12 cellular contexts compared by ENCODE assay signal in genomic region chr11:57764527-57764926, GRCh38. TPM values are rescaled to one million over a fixed set of nuclear protein-coding genes. Genes with fewer than 3 reads are reported as not detected.
DNase-seq lines count a peak whose midpoint lies in the region; ATAC-seq, FAIRE-seq and TF ChIP-seq lines count a peak whose summit lies in the region.
"Had no signal": no experiment of that assay in that cellular context is flagged by ENCODE, and none has a peak within 500 bp of the region (broad histone marks: within the 10 kb centered on the region; RNA-seq: fewer than 3 reads in every experiment).

No MANE protein-coding gene starts in this region.

- H3K4me3 ChIP-seq in GM12878, result peak overlapping the region; percentile 70
- peak overlapping the region; percentile 80; the same call in 1 of the 2 replicates for H3K4me3 ChIP-seq in iPS-18c (ENCODE audit: insufficient read depth, low read depth, low read length)
- H3K4me3 ChIP-seq in sigmoid colon, result peak overlapping the region; percentile 58 to 63 (median 60)

- SMC1A ChIA-PET in GM12878 (lab: Charles Lee; ENCODE audit: uncharacterized antibody, unreplicated experiment), result interaction anchor here (0.6 to 11.4 kb wide), 11 partner anchors 9 to 744 kb away, joined by 3 to 197 read pairs (median 3); partner anchors contain the start of genes BTBD18 and SELENOH

- H4K20me1 ChIP-seq in GM12878 (ENCODE audit: control insufficient read depth, insufficient read depth), result no peaks in the 10 kb centered on the region

- H3K27me3 Mint-ChIP-seq in stimulated activated naive B cell treated with anti-CD40 and anti-IgM and Interleukin-4, amounts not matched to agents 10 μg/mL and 1 μg/mL and 100 μg/mL, for 72 hours, result no peaks in the 10 kb centered on the region
- no peaks in the 10 kb centered on the region for H3K27me3 Mint-ChIP-seq in naive thymus-derived CD8-positive, alpha-beta T cell

- TF ChIP-seq POLR2A in GM12878 (IDR thresholded peaks at IDR 0.05; ENCODE audit: low read depth, low read length), result no peak
- TF ChIP-seq POLR2A in sigmoid colon (IDR thresholded peaks at IDR 0.05), result no peak

- H3K9ac ChIP-seq in ES-I3 (ENCODE audit: low read depth, low read length) (peak overlapping the region; percentile 99; the same call in 1 of the 2 replicates), GM12878 (ENCODE audit: control insufficient read depth, insufficient read depth, low read length) (peak overlapping the region; percentile 98)

- no peak for TF ChIP-seq RAD21 in GM12878 (IDR thresholded peaks at IDR 0.05; ENCODE audit: insufficient read depth, low read depth, low read length)

- H3K36me3 ChIP-seq in ES-I3 (ENCODE audit: insufficient read depth, low read length), result no peaks in the 10 kb centered on the region
- H3K36me3 ChIP-seq in GM12878 (ENCODE audit: control insufficient read depth in 2 of 2, insufficient read depth in 2 of 2, low read length in 1 of 2), result peaks cover 0 to 3% of the 10 kb centered on the region in 2 experiments; a peak in 1 of 4 replicates
- H3K36me3 ChIP-seq in sigmoid colon, result no peaks in the 10 kb centered on the region

- CTCF ChIA-PET in GM12878 (lab: Yijun Ruan, JAX), result interaction anchor here (0.9 to 10.1 kb wide), 12 partner anchors 9 to 1275 kb away, joined by 3 to 169 read pairs (median 8); partner anchors contain the start of genes BTBD18 and SELENOH

- H3K9me3 Mint-ChIP-seq in stimulated activated naive B cell treated with anti-CD40 and anti-IgM and Interleukin-4, amounts not matched to agents 10 μg/mL and 1 μg/mL and 100 μg/mL, for 72 hours, result no peaks in the 10 kb centered on the region
- no peaks in the 10 kb centered on the region for H3K9me3 Mint-ChIP-seq in naive thymus-derived CD8-positive, alpha-beta T cell

- 0 out of 2 replicates have a peak overlapping the region, but pooled peaks have one; percentile 18 for H3K27ac ChIP-seq in GM12878 (ENCODE audit: control insufficient read depth, insufficient read depth)
- H3K27ac ChIP-seq in sigmoid colon, result peak overlapping the region; percentile 87 to 94 (median 90)

- RAD21 ChIA-PET in GM12878 (lab: Charles Lee; ENCODE audit: unreplicated experiment), result interaction anchor here (0.6 to 12.9 kb wide), 9 partner anchors 8 to 196 kb away, joined by 3 to 141 read pairs (median 8); partner anchors contain the start of gene BTBD18

- H3K4me1 ChIP-seq in ES-I3 (ENCODE audit: insufficient read depth, low read length) (no peaks in the 10 kb centered on the region), GM12878 (ENCODE audit: control insufficient read depth, insufficient read depth, low read length) (no peaks in the 10 kb centered on the region), sigmoid colon (peaks cover 0 to 56% (median 50%) of the 10 kb centered on the region in 4 donors)

- POLR2A ChIA-PET in GM12878 (lab: Charles Lee), result interaction anchor here (0.6 to 9.4 kb wide), 11 partner anchors 12 to 89 kb away, joined by 3 to 110 read pairs (median 6); partner anchors contain the start of genes MED19, SELENOH and TMX2
- POLR2A ChIA-PET in naive thymus-derived CD8-positive, alpha-beta T cell (lab: Charles Lee), result no interaction called here

- H3K36me3 Mint-ChIP-seq in stimulated activated naive B cell treated with anti-CD40 and anti-IgM and Interleukin-4, amounts not matched to agents 10 μg/mL and 1 μg/mL and 100 μg/mL, for 72 hours, result peaks cover 20 to 43% of the 10 kb centered on the region in 2 donors
- H3K36me3 Mint-ChIP-seq in naive thymus-derived CD8-positive, alpha-beta T cell, result peaks cover 0 to 10% (median 2%) of the 10 kb centered on the region in 3 donors

- FAIRE-seq in GM12878 (lab: Jason Lieb, UNC), result no peak

- peak; percentile 24; the same call in 2 of the 3 replicates for ATAC-seq in GM12878
- no peak for ATAC-seq in stimulated activated naive B cell treated with anti-CD40 and anti-IgM and Interleukin-4, amounts not matched to agents 10 μg/mL and 1 μg/mL and 100 μg/mL, for 72 hours (replicated peaks)
- no peak for ATAC-seq in naive thymus-derived CD8-positive, alpha-beta T cell
- ATAC-seq: activated CD4-positive, CD25-positive, alpha-beta regulatory T cell treated with anti-CD3 and anti-CD28 coated beads, Interleukin-2, amount 50 U/mL, for 24 hours had no signal

- H3K27me3 ChIP-seq in GM12878 (replicated peaks in 1 of 2; ENCODE audit: control insufficient read depth in 2 of 2, insufficient read depth in 2 of 2, low read length in 1 of 2), result no peaks in the 10 kb centered on the region
- H3K27me3 ChIP-seq in sigmoid colon, result no peaks in the 10 kb centered on the region

- no peak for TF ChIP-seq EP300 in GM12878 (IDR thresholded peaks at IDR 0.05; ENCODE audit: borderline replicate concordance in 1 of 2, control insufficient read depth in 1 of 2, low read depth in 2 of 2, low read length in 2 of 2)
- TF ChIP-seq EP300 in sigmoid colon (IDR thresholded peaks at IDR 0.05), result no peak

- peaks cover 27 to 43% of the 10 kb centered on the region in 2 donors for H3K4me1 Mint-ChIP-seq in stimulated activated naive B cell treated with anti-CD40 and anti-IgM and Interleukin-4, amounts not matched to agents 10 μg/mL and 1 μg/mL and 100 μg/mL, for 72 hours
- peaks cover 11 to 32% (median 27%) of the 10 kb centered on the region in 4 donors for H3K4me1 Mint-ChIP-seq in naive thymus-derived CD8-positive, alpha-beta T cell

- in situ Hi-C loops in GM12878 (cut with MboI), result no loop called here

- BruUV-seq in GM12878 (replicated peaks; lab: Mats Ljungman, UMichigan), result no TSS peak

- peak overlapping the region; percentile 86 for H3K4me2 ChIP-seq in GM12878 (ENCODE audit: control insufficient read depth, insufficient read depth)

- 27% methylated on average over 2 of the region's 2 CpGs for WGBS in GM12878 (ENCODE audit: insufficient coverage, insufficient replicate concordance, low lambda C conversion rate, missing lambda C conversion rate)
- WGBS in sigmoid colon, 2 donors, result 7 to 45% methylated on average over 2 of the region's 2 CpGs

- peak overlapping the region in 1 of 2 donors; percentile 25 for H3K4me3 Mint-ChIP-seq in stimulated activated naive B cell treated with anti-CD40 and anti-IgM and Interleukin-4, amounts not matched to agents 10 μg/mL and 1 μg/mL and 100 μg/mL, for 72 hours
- H3K4me3 Mint-ChIP-seq in naive thymus-derived CD8-positive, alpha-beta T cell, result no peak overlapping the region

- TF ChIP-seq CTCF in GM12878 (IDR thresholded peaks at IDR 0.05 in 2 of 3, conservative IDR thresholded peaks at IDR 0.05 in 1 of 3; ENCODE audit: control insufficient read depth in 2 of 3, extremely low read depth in 1 of 3, insufficient read depth in 1 of 3, low read depth in 3 of 3, low read length in 3 of 3) (no peak), sigmoid colon (IDR thresholded peaks at IDR 0.05) (no peak)

- H3K79me2 ChIP-seq in GM12878 (ENCODE audit: control insufficient read depth, insufficient read depth, low read length), result peaks cover 73% of the 10 kb centered on the region

- intact Hi-C loops in GM12878 (cut with micrococcal nuclease; ENCODE audit: unreplicated experiment) (no loop called here), sigmoid colon (cut with DNase I) (loop anchor here (5.0 kb wide), 2 partner anchors 52 to 97 kb away; partner anchors contain the start of genes MED19, TMX2 and ZDHHC5)

- H3K9me3 ChIP-seq in ES-I3 (ENCODE audit: control insufficient read depth, insufficient read depth, low read length) (no peaks in the 10 kb centered on the region), GM12878 (replicated peaks; ENCODE audit: control insufficient read depth, insufficient read depth, low read length) (no peaks in the 10 kb centered on the region), iPS-18c (ENCODE audit: control insufficient read depth, insufficient read depth, low read length) (peaks cover 2% of the 10 kb centered on the region), sigmoid colon (no peaks in the 10 kb centered on the region)

- H2AFZ ChIP-seq in GM12878 (ENCODE audit: control insufficient read depth, low read depth, low read length), result no peak overlapping the region

- no peak for DNase-seq in GM12878 (ENCODE audit: low read depth, low spot score)
- no peak for DNase-seq in sigmoid colon
- DNase-seq in stimulated activated naive B cell treated with anti-CD40 and anti-IgM and Interleukin-4, amounts not matched to agents 10 μg/mL and 1 μg/mL and 100 μg/mL, for 72 hours, result no peak
- no peak for DNase-seq in naive thymus-derived CD8-positive, alpha-beta T cell
- DNase-seq in stimulated activated CD4-positive, alpha-beta T cell treated with anti-CD3 and anti-CD28 coated beads, Interleukin-2, amount 100 ng/mL, for 24 hours, result no peak
- DNase-seq in foreskin melanocyte, result no peak
- DNase-seq: NCI-H226 had no signal

- no peak overlapping the region for H3K27ac Mint-ChIP-seq in stimulated activated naive B cell treated with anti-CD40 and anti-IgM and Interleukin-4, amounts not matched to agents 10 μg/mL and 1 μg/mL and 100 μg/mL, for 72 hours
- H3K27ac Mint-ChIP-seq in naive thymus-derived CD8-positive, alpha-beta T cell, result no peak overlapping the region

RNA-seq across cellular contexts. Expression of gene CTNND1, which starts 2.9 kb away (rescaled TPM):
- total RNA-seq in GM12878 (2013; cell fraction: nucleolus; rRNA removed), result 258 and 263 TPM in 2 replicates
- total RNA-seq in GM12878 (2014; rRNA removed) (30.2 and 32.1 TPM in 2 replicates), GM12878 (2014; rRNA removed; fragmentation: Illumina TruSeq; extraction: Trizol) (30.2 and 30.4 TPM in 2 replicates), GM12878 (2021) (43.5 and 44.2 TPM in 2 replicates), sigmoid colon (100 to 1,000 TPM in 1 of 4 donors, 10 to 100 TPM in 3; 66.0 to 102 (median 86.9) TPM)
- polyA plus RNA-seq in GM12878 (2011; ENCODE audit: low read depth), result 13.8 TPM
- polyA plus RNA-seq in GM12878 (2011; rRNA removed) (70.0 and 72.9 TPM in 2 replicates), GM12878 (2014; fragmentation: Illumina TruSeq; extraction: Trizol) (35.4 and 43.1 TPM in 2 replicates), GM12878 (2014; fragmentation: Nextera tagmentation; extraction: Ambion mirVana) (1 to 10 TPM; 4.7 to 6.5 TPM), GM12878 (2014; rRNA removed) (25.8 and 27.7 TPM in 2 replicates), GM12878 (2016; fragmentation: Nextera tagmentation; extraction: Ambion mirVana) (10 to 100 TPM; 29.5 to 29.8 TPM), sigmoid colon (100 to 1,000 TPM in 1 of 3 donors, 10 to 100 TPM in 2; 84.7 to 132 (median 99.9) TPM)
- polyA plus RNA-seq in GM12878 (2011; cell fraction: cytosol; rRNA removed), result 46.2 and 50.4 TPM in 2 replicates
- 110 and 114 TPM in 2 replicates for polyA plus RNA-seq in GM12878 (2011; cell fraction: nucleus; rRNA removed)
- 19.6 and 26.5 TPM in 2 replicates for polyA plus RNA-seq in GM12878 (2012)
- 120 and 124 TPM in 2 replicates for polyA minus RNA-seq in GM12878 (2011; rRNA and poly(A)+ RNA removed)
- 55.7 and 58.4 TPM in 2 replicates for polyA minus RNA-seq in GM12878 (2011; cell fraction: cytosol; rRNA and poly(A)+ RNA removed)
- polyA minus RNA-seq in GM12878 (2011; cell fraction: nucleus; rRNA and poly(A)+ RNA removed), result 50.4 and 61.5 TPM in 2 replicates
- 10 to 100 TPM; 17.4 to 19.1 TPM for total RNA-seq in naive thymus-derived CD8-positive, alpha-beta T cell
- 1 to 10 TPM; 1.3 to 1.5 (median 1.5) TPM for polyA plus RNA-seq in naive thymus-derived CD8-positive, alpha-beta T cell

RNA-seq across cellular contexts. Expression of gene BTBD18, which starts 12.9 kb away (rescaled TPM):
- total RNA-seq in GM12878 (2013; cell fraction: nucleolus; rRNA removed), result not detected in 2 replicates
- total RNA-seq in GM12878 (2014; rRNA removed) (0.05 TPM in 1 of 2 replicates, not detected in the other), GM12878 (2014; rRNA removed; fragmentation: Illumina TruSeq; extraction: Trizol) (not detected in 2 replicates), GM12878 (2021) (not detected in 2 replicates), sigmoid colon (not detected)
- polyA plus RNA-seq in GM12878 (2011; ENCODE audit: low read depth), result 0.16 TPM
- polyA plus RNA-seq in GM12878 (2011; rRNA removed) (not detected in 2 replicates), GM12878 (2014; fragmentation: Illumina TruSeq; extraction: Trizol) (not detected in 2 replicates), GM12878 (2014; fragmentation: Nextera tagmentation; extraction: Ambion mirVana) (under 1 TPM; 0.05 to 0.11 TPM), GM12878 (2014; rRNA removed) (not detected in 2 replicates), GM12878 (2016; fragmentation: Nextera tagmentation; extraction: Ambion mirVana) (under 1 TPM; 0.28 to 0.58 TPM), sigmoid colon (under 1 TPM in 1 of 3 donors, not detected in 2; 0.03 TPM)
- polyA plus RNA-seq in GM12878 (2011; cell fraction: cytosol; rRNA removed), result not detected in 2 replicates
- polyA plus RNA-seq in GM12878 (2011; cell fraction: nucleus; rRNA removed), result not detected in 2 replicates
- polyA plus RNA-seq in GM12878 (2012), result 0.21 and 0.26 TPM in 2 replicates
- not detected in 2 replicates for polyA minus RNA-seq in GM12878 (2011; rRNA and poly(A)+ RNA removed)
- polyA minus RNA-seq in GM12878 (2011; cell fraction: cytosol; rRNA and poly(A)+ RNA removed), result not detected in 2 replicates
- polyA minus RNA-seq in GM12878 (2011; cell fraction: nucleus; rRNA and poly(A)+ RNA removed), result not detected in 2 replicates
- under 1 TPM; 0.18 to 0.30 TPM for total RNA-seq in naive thymus-derived CD8-positive, alpha-beta T cell
- under 1 TPM; 0.25 to 0.76 (median 0.27) TPM for polyA plus RNA-seq in naive thymus-derived CD8-positive, alpha-beta T cell
- total RNA-seq: mesenteric fat pad had no signal
- polyA plus RNA-seq: adipose tissue had no signal

RNA-seq across cellular contexts. Expression of gene SELENOH, which starts 23.2 kb away (rescaled TPM):
- 79.2 and 86.8 TPM in 2 replicates for total RNA-seq in GM12878 (2013; cell fraction: nucleolus; rRNA removed)
- total RNA-seq in GM12878 (2014; rRNA removed), result 223 and 232 TPM in 2 replicates
- 74.4 and 86.2 TPM in 2 replicates for total RNA-seq in GM12878 (2014; rRNA removed; fragmentation: Illumina TruSeq; extraction: Trizol)
- 261 and 269 TPM in 2 replicates for total RNA-seq in GM12878 (2021)
- polyA plus RNA-seq in GM12878 (2011; ENCODE audit: low read depth), result 158 TPM
- 169 and 210 TPM in 2 replicates for polyA plus RNA-seq in GM12878 (2011; rRNA removed)
- 235 and 244 TPM in 2 replicates for polyA plus RNA-seq in GM12878 (2011; cell fraction: cytosol; rRNA removed)
- 123 and 124 TPM in 2 replicates for polyA plus RNA-seq in GM12878 (2011; cell fraction: nucleus; rRNA removed)
- polyA plus RNA-seq in GM12878 (2012), result 179 and 212 TPM in 2 replicates
- polyA plus RNA-seq in GM12878 (2014; fragmentation: Illumina TruSeq; extraction: Trizol), result 25.7 and 39.3 TPM in 2 replicates
- polyA plus RNA-seq in GM12878 (2014; fragmentation: Nextera tagmentation; extraction: Ambion mirVana), result 100 to 1,000 TPM in 1 of 2 experiments, 10 to 100 TPM in 1; 20.3 to 101 TPM
- 277 and 283 TPM in 2 replicates for polyA plus RNA-seq in GM12878 (2014; rRNA removed)
- 100 to 1,000 TPM; 454 to 458 TPM for polyA plus RNA-seq in GM12878 (2016; fragmentation: Nextera tagmentation; extraction: Ambion mirVana)
- 33.4 and 40.6 TPM in 2 replicates for polyA minus RNA-seq in GM12878 (2011; rRNA and poly(A)+ RNA removed)
- polyA minus RNA-seq in GM12878 (2011; cell fraction: cytosol; rRNA and poly(A)+ RNA removed), result 27.4 and 31.6 TPM in 2 replicates
- 45.9 and 63.9 TPM in 2 replicates for polyA minus RNA-seq in GM12878 (2011; cell fraction: nucleus; rRNA and poly(A)+ RNA removed)
- total RNA-seq in sigmoid colon, result 100 to 1,000 TPM; 130 to 188 (median 132) TPM
- 100 to 1,000 TPM; 149 to 180 (median 156) TPM for polyA plus RNA-seq in sigmoid colon
- total RNA-seq in naive thymus-derived CD8-positive, alpha-beta T cell, result 100 to 1,000 TPM; 142 to 146 TPM
- polyA plus RNA-seq in naive thymus-derived CD8-positive, alpha-beta T cell, result 100 to 1,000 TPM; 294 to 419 (median 342) TPM

RNA-seq across cellular contexts. Expression of gene TMX2, which starts 52.1 kb away (rescaled TPM):
- total RNA-seq in GM12878 (2013; cell fraction: nucleolus; rRNA removed), result 95.8 and 105 TPM in 2 replicates
- total RNA-seq in GM12878 (2014; rRNA removed) (84.2 and 90.4 TPM in 2 replicates), GM12878 (2014; rRNA removed; fragmentation: Illumina TruSeq; extraction: Trizol) (73.1 and 74.9 TPM in 2 replicates), GM12878 (2021) (59.3 and 64.3 TPM in 2 replicates), sigmoid colon (10 to 100 TPM; 29.1 to 47.8 (median 40.7) TPM)
- polyA plus RNA-seq in GM12878 (2011; ENCODE audit: low read depth), result 49.5 TPM
- polyA plus RNA-seq in GM12878 (2011; rRNA removed) (74.1 and 90.1 TPM in 2 replicates), GM12878 (2014; fragmentation: Illumina TruSeq; extraction: Trizol) (93.2 and 102 TPM in 2 replicates), GM12878 (2014; fragmentation: Nextera tagmentation; extraction: Ambion mirVana) (100 to 1,000 TPM; 107 to 128 TPM), GM12878 (2014; rRNA removed) (66.4 and 82.7 TPM in 2 replicates), GM12878 (2016; fragmentation: Nextera tagmentation; extraction: Ambion mirVana) (100 to 1,000 TPM; 124 to 134 TPM), sigmoid colon (100 to 1,000 TPM in 1 of 3 donors, 10 to 100 TPM in 2; 25.2 to 136 (median 26.8) TPM)
- 69.2 and 81.8 TPM in 2 replicates for polyA plus RNA-seq in GM12878 (2011; cell fraction: cytosol; rRNA removed)
- 122 and 147 TPM in 2 replicates for polyA plus RNA-seq in GM12878 (2011; cell fraction: nucleus; rRNA removed)
- 49.0 and 50.6 TPM in 2 replicates for polyA plus RNA-seq in GM12878 (2012)
- polyA minus RNA-seq in GM12878 (2011; rRNA and poly(A)+ RNA removed), result 109 and 113 TPM in 2 replicates
- polyA minus RNA-seq in GM12878 (2011; cell fraction: cytosol; rRNA and poly(A)+ RNA removed), result 24.6 and 37.4 TPM in 2 replicates
- 36.6 and 57.2 TPM in 2 replicates for polyA minus RNA-seq in GM12878 (2011; cell fraction: nucleus; rRNA and poly(A)+ RNA removed)
- total RNA-seq in naive thymus-derived CD8-positive, alpha-beta T cell, result 10 to 100 TPM; 56.4 to 58.5 TPM
- polyA plus RNA-seq in naive thymus-derived CD8-positive, alpha-beta T cell, result 10 to 100 TPM; 69.9 to 85.8 (median 82.7) TPM

RNA-seq across cellular contexts. Expression of gene MED19, which starts 52.5 kb away (rescaled TPM):
- total RNA-seq in GM12878 (2013; cell fraction: nucleolus; rRNA removed), result 8.6 and 11.4 TPM in 2 replicates
- total RNA-seq in GM12878 (2014; rRNA removed) (16.7 and 17.5 TPM in 2 replicates), GM12878 (2014; rRNA removed; fragmentation: Illumina TruSeq; extraction: Trizol) (13.7 and 13.9 TPM in 2 replicates), GM12878 (2021) (12.5 and 14.1 TPM in 2 replicates), sigmoid colon (10 to 100 TPM in 3 of 4 donors, 1 to 10 TPM in 1; 8.3 to 14.9 (median 12.8) TPM)
- 9.1 TPM for polyA plus RNA-seq in GM12878 (2011; ENCODE audit: low read depth)
- polyA plus RNA-seq in GM12878 (2011; rRNA removed) (16.0 and 20.1 TPM in 2 replicates), GM12878 (2014; fragmentation: Illumina TruSeq; extraction: Trizol) (15.7 and 17.1 TPM in 2 replicates), GM12878 (2014; fragmentation: Nextera tagmentation; extraction: Ambion mirVana) (1 to 10 TPM; 4.9 to 9.8 TPM), GM12878 (2014; rRNA removed) (17.0 and 21.3 TPM in 2 replicates), GM12878 (2016; fragmentation: Nextera tagmentation; extraction: Ambion mirVana) (10 to 100 TPM; 25.6 to 28.2 TPM), sigmoid colon (10 to 100 TPM; 14.4 to 18.5 (median 16.3) TPM)
- polyA plus RNA-seq in GM12878 (2011; cell fraction: cytosol; rRNA removed), result 23.2 and 41.1 TPM in 2 replicates
- 19.8 and 21.8 TPM in 2 replicates for polyA plus RNA-seq in GM12878 (2011; cell fraction: nucleus; rRNA removed)
- polyA plus RNA-seq in GM12878 (2012), result 16.0 and 16.3 TPM in 2 replicates
- polyA minus RNA-seq in GM12878 (2011; rRNA and poly(A)+ RNA removed), result 9.5 and 10.7 TPM in 2 replicates
- polyA minus RNA-seq in GM12878 (2011; cell fraction: cytosol; rRNA and poly(A)+ RNA removed), result 2.9 and 6.4 TPM in 2 replicates
- polyA minus RNA-seq in GM12878 (2011; cell fraction: nucleus; rRNA and poly(A)+ RNA removed), result 5.9 and 10.7 TPM in 2 replicates
- total RNA-seq in naive thymus-derived CD8-positive, alpha-beta T cell, result 10 to 100 TPM in 1 of 2 experiments, 1 to 10 TPM in 1; 9.3 to 11.9 TPM
- 10 to 100 TPM; 12.8 to 17.4 (median 15.7) TPM for polyA plus RNA-seq in naive thymus-derived CD8-positive, alpha-beta T cell
